8 cellular contexts compared by ENCODE assay signal in the genomic region with DNA sequence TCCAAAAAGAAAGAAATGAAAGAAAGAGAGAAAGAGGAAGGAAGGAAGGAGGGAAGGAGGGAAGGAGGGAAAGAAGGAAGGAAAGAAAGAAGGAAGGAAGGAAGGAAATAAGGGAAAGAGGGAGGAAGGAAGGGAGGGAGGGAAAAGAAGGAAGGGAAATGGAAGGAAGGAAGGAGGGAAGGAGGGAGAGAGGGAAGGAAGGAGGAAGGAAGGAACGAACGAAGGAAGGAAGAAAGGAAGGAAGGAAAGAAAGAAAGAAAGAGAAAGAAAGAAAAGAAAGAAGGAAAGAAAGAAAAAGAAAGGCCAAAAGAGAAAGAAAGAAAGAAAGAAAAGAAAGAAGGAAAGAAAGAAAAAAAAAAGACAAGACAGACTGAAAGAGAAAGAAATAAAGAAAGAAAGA.
"Had no signal": no experiment of that assay in that cellular context is flagged by ENCODE, and none has a peak within 500 bp of the region (broad histone marks: within the 10 kb centered on the region; RNA-seq: fewer than 3 reads in every experiment).

No MANE protein-coding gene starts in this region.

- H3K4me1 Mint-ChIP-seq: IgD-negative memory B cell had no signal

- H3K27ac ChIP-seq: HL-60, KMS-11 had no signal

- DNase-seq: IMR-90, KBM-7, KG1 had no signal

- H3K9me3 Mint-ChIP-seq: IgD-negative memory B cell had no signal

- H3K4me3 Mint-ChIP-seq: IgD-negative memory B cell had no signal

- ATAC-seq: HepG2, K562 had no signal

- H3K4me3 ChIP-seq: K562 had no signal

- H3K36me3 Mint-ChIP-seq: IgD-negative memory B cell had no signal
